ENCODE assay signal across 2 cellular contexts in the genomic region with DNA sequence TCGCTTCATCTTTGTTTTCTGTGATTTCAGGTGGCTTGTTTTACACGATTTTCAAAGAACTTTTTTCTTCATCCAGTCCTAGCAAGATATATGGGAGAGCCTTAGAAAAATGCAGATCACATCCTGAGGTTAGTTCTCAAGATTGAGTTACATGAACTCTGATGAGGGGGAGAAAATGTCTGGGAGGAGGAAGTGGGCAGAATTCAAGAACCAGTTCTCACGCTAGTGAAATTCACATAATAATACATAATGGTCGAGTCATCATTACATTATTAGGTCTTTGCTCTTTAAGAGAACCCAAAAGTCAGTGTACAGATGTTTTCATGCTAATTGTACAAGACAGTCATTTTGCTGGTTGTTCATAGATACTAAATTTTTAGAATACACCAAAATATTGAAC.
TF ChIP-seq lines count a peak whose summit lies in the region.

No MANE protein-coding gene starts in this region.

TF ChIP-seq in IMR-90, 13 proteins besides CTCF, POLR2A, EP300 and RAD21:
- TF ChIP-seq NFE2L2 (IDR thresholded peaks at IDR 0.05; ENCODE audit: low read depth, low read length) (no peak), RCOR1 (IDR thresholded peaks at IDR 0.05; ENCODE audit: insufficient replicate concordance, low read length) (no peak), FOS (IDR thresholded peaks at IDR 0.05; ENCODE audit: low read depth, low read length) (no peak), RFX5 (IDR thresholded peaks at IDR 0.05; ENCODE audit: low read depth, low read length) (no peak), SMC3 (IDR thresholded peaks at IDR 0.05; ENCODE audit: low read depth, low read length) (no peak), MAFK (IDR thresholded peaks at IDR 0.05; ENCODE audit: low read depth, low read length) (no peak)
- TF ChIP-seq, protein P1, sequence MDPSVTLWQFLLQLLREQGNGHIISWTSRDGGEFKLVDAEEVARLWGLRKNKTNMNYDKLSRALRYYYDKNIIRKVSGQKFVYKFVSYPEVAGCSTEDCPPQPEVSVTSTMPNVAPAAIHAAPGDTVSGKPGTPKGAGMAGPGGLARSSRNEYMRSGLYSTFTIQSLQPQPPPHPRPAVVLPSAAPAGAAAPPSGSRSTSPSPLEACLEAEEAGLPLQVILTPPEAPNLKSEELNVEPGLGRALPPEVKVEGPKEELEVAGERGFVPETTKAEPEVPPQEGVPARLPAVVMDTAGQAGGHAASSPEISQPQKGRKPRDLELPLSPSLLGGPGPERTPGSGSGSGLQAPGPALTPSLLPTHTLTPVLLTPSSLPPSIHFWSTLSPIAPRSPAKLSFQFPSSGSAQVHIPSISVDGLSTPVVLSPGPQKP (IDR thresholded peaks at IDR 0.05; ENCODE audit: borderline replicate concordance, low read depth, low read length), result no peak
- TF ChIP-seq, protein P2, sequence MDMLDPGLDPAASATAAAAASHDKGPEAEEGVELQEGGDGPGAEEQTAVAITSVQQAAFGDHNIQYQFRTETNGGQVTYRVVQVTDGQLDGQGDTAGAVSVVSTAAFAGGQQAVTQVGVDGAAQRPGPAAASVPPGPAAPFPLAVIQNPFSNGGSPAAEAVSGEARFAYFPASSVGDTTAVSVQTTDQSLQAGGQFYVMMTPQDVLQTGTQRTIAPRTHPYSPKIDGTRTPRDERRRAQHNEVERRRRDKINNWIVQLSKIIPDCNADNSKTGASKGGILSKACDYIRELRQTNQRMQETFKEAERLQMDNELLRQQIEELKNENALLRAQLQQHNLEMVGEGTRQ (IDR thresholded peaks at IDR 0.05; ENCODE audit: low read depth, low read length), result no peak

TF ChIP-seq in GM12878, 131 proteins besides CTCF, POLR2A, EP300 and RAD21:
- TF ChIP-seq IKZF2 (IDR thresholded peaks at IDR 0.05), result no peak
- no peak for TF ChIP-seq JUNB (IDR thresholded peaks at IDR 0.05)
- TF ChIP-seq SPI1 (IDR thresholded peaks at IDR 0.05; ENCODE audit: borderline replicate concordance, insufficient read depth, low read depth, low read length), result peak; percentile 4; the same call in 1 of the 2 replicates
- TF ChIP-seq YBX1 (IDR thresholded peaks at IDR 0.05), result no peak
- TF ChIP-seq RAD51 (IDR thresholded peaks at IDR 0.05), result no peak
